Comparison of ENCODE assay signal across 10 cellular contexts in the genomic region with DNA sequence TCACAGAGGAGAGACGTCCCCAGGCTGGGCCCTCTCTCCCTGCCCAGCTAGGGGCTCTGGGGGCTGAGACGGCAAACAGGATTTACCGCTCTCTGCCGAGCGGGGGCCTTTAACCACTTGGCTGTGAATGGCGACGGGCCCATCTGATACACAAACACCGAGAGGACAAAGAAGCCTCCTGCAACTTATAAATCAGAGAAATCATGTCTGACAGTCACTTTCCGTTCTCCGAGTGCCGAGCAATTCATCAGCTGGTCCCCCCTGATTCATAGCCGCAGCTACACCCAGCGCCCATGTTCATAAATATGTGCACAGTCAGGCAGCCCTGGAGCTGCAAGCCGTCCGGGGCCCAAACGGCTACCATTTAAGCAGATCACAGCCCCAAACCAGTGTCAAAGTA.
DNase-seq lines count a peak whose midpoint lies in the region; ATAC-seq and TF ChIP-seq lines count a peak whose summit lies in the region.
"Had no signal": no experiment of that assay in that cellular context is flagged by ENCODE, and none has a peak within 500 bp of the region (broad histone marks: within the 10 kb centered on the region; RNA-seq: fewer than 3 reads in every experiment).

No MANE protein-coding gene starts in this region.

- H3K36me3 Mint-ChIP-seq in activated naive CD4-positive, alpha-beta T cell treated with anti-CD3 and anti-CD28 coated beads, Interleukin-2, amount 50 U/mL, for 72 hours = no peaks in the 10 kb centered on the region

- no peak for TF ChIP-seq CTCF in left lung (IDR thresholded peaks at IDR 0.05)

- peaks cover 0 to 34% of the 10 kb centered on the region in 2 donors for H3K27me3 ChIP-seq in left lung
- H3K27me3 ChIP-seq: thyroid gland had no signal

- no peaks in the 10 kb centered on the region for H3K9me3 Mint-ChIP-seq in activated naive CD4-positive, alpha-beta T cell treated with anti-CD3 and anti-CD28 coated beads, Interleukin-2, amount 50 U/mL, for 72 hours

- peak; percentile 65 to 77 for ATAC-seq in activated naive CD4-positive, alpha-beta T cell treated with anti-CD3 and anti-CD28 coated beads, Interleukin-2, amount 50 U/mL, for 72 hours
- ATAC-seq in left lung = peak; percentile 46
- no peak for ATAC-seq in GM19455 (IDR thresholded peaks at IDR 0.05; ENCODE audit: unreplicated experiment)

- H3K27ac ChIP-seq in left lung = no peak overlapping the region
- H3K27ac ChIP-seq: 22Rv1, thyroid gland had no signal

- no peaks in the 10 kb centered on the region for H3K9me3 ChIP-seq in left lung
- H3K9me3 ChIP-seq: thyroid gland had no signal

- peak overlapping the region in 1 of 2 donors; percentile 16 for H3K4me3 ChIP-seq in left lung
- H3K4me3 ChIP-seq: thyroid gland had no signal

- H3K27ac Mint-ChIP-seq in activated naive CD4-positive, alpha-beta T cell treated with anti-CD3 and anti-CD28 coated beads, Interleukin-2, amount 50 U/mL, for 72 hours = peak overlapping the region; percentile 37 to 92

- no peaks in the 10 kb centered on the region for H3K36me3 ChIP-seq in left lung
- H3K36me3 ChIP-seq: thyroid gland had no signal

- DNase-seq in DMS 273 (lab: John Stamatoyannopoulos, UW; ENCODE audit: unreplicated experiment) (peak; percentile 81), DMS 273 treated with DMSO at 0.1 percent for 48 hours (lab: John Stamatoyannopoulos, UW) (no peak), left lung (no peak), stromal cell of bone marrow (ENCODE audit: low read depth) (peak; percentile 33), NCI-H526 treated with DMSO at 0.1 percent for 48 hours (lab: John Stamatoyannopoulos, UW) (no peak), posterior cingulate gyrus (no peak)
- peak in 1 of 2 donors; percentile 13 for DNase-seq in activated naive CD4-positive, alpha-beta T cell treated with anti-CD3 and anti-CD28 coated beads, Interleukin-2, amount 50 U/mL, for 72 hours (ENCODE audit: low spot score in 2 of 2)
- DNase-seq: thyroid gland had no signal

- intact Hi-C loops in left lung (cut with DNase I) = no loop called here
- intact Hi-C loops in posterior cingulate gyrus (cut with DNase I) = no loop called here

- H3K4me1 ChIP-seq in left lung = peaks cover 2 to 8% of the 10 kb centered on the region in 2 donors

Comparison
In these comparisons a context has a peak if more than half of its experiments do, and no peak if none do; other contexts are left out.
1. DNase-seq: peak in DMS 273 (single experiment) and stromal cell of bone marrow (single experiment); none in DMS 273 treated with DMSO at 0.1 percent for 48 hours (single experiment), left lung (0 of 2), NCI-H526 treated with DMSO at 0.1 percent for 48 hours (single experiment) and posterior cingulate gyrus (0 of 10).